In genomic region chr11:75384438-75385080, GRCh38 we compare ENCODE assay signal across 8 cellular contexts. TPM values are rescaled to one million over a fixed set of nuclear protein-coding genes. Genes with fewer than 3 reads are reported as not detected.
DNase-seq lines count a peak whose midpoint lies in the region; ATAC-seq and TF ChIP-seq lines count a peak whose summit lies in the region.

No MANE protein-coding gene starts in this region.

- in situ Hi-C loops in mammary epithelial cell (cut with MboI; ENCODE audit: low sequenced_read_pairs in 2 of 2), result loop anchor here (5.0 kb wide), 3 partner anchors 57 to 107 kb away; no protein-coding TSS in a partner anchor

- H3K4me2 ChIP-seq in mammary epithelial cell (ENCODE audit: insufficient read depth, low read depth, low read length), result no peak overlapping the region

- dilution Hi-C loops in mammary epithelial cell (cut with HindIII; ENCODE audit: low sequenced_read_pairs), result loop anchor here (5.0 kb wide), 1 partner anchor 53 kb away; no protein-coding TSS in a partner anchor

- H3K9ac ChIP-seq in mammary epithelial cell (ENCODE audit: insufficient read depth, low read length), result no peak overlapping the region

- 27% methylated on average over 21 of the region's 24 CpGs for WGBS in mammary epithelial cell (ENCODE audit: low coverage, missing lambda C conversion rate)

- ATAC-seq in activated CD4-positive, CD25-positive, alpha-beta regulatory T cell treated with anti-CD3 and anti-CD28 coated beads, Interleukin-2, amount 50 U/mL, for 24 hours, result peak; percentile 77 to 78
- no peak for ATAC-seq in GM21619 (IDR thresholded peaks at IDR 0.05; ENCODE audit: unreplicated experiment)

- intact Hi-C loops in mammary epithelial cell (cut with micrococcal nuclease), result loop anchor here (1.0 kb wide), 2 partner anchors 56 to 104 kb away; no protein-coding TSS in a partner anchor

- no peaks in the 10 kb centered on the region for H3K79me2 ChIP-seq in mammary epithelial cell (ENCODE audit: insufficient read depth, low read length)

- peak overlapping the region; percentile 48 for H2AFZ ChIP-seq in mammary epithelial cell (ENCODE audit: low read depth, low read length)

- no peak overlapping the region for H3K4me3 ChIP-seq in mammary epithelial cell (replicated peaks in 1 of 3; ENCODE audit: insufficient read depth in 1 of 3, low read depth in 2 of 3, low read length in 3 of 3)

- no TSS peak for BruUV-seq in mammary epithelial cell (replicated peaks; lab: Mats Ljungman, UMichigan)

- peaks cover 5% of the 10 kb centered on the region for H3K4me1 ChIP-seq in mammary epithelial cell (ENCODE audit: insufficient read depth, low read length)

- H3K36me3 ChIP-seq in mammary epithelial cell (ENCODE audit: insufficient read depth, low read length), result no peaks in the 10 kb centered on the region

- H4K20me1 ChIP-seq in mammary epithelial cell (ENCODE audit: insufficient read depth, low read length), result no peaks in the 10 kb centered on the region

- H3K9me3 ChIP-seq in mammary epithelial cell (replicated peaks; ENCODE audit: insufficient read depth, low read length), result no peaks in the 10 kb centered on the region

- DNase-seq in SIG-M5 treated with dmso at 0.1 percent for 504 hours (lab: John Stamatoyannopoulos, UW; ENCODE audit: unreplicated experiment), result peak; percentile 65
- no peak for DNase-seq in SIG-M5 (lab: John Stamatoyannopoulos, UW)
- peak; percentile 84 for DNase-seq in NCI-H2227 (lab: John Stamatoyannopoulos, UW; ENCODE audit: unreplicated experiment)
- DNase-seq in mammary epithelial cell, result peak; percentile 40
- peak; percentile 83 for DNase-seq in islet precursor cell
- peak; percentile 52 to 77 (median 63) for DNase-seq in stimulated activated CD4-positive, alpha-beta T cell treated with anti-CD3 and anti-CD28 coated beads, Interleukin-1b, Interleukin-23, amount 100 ng/mL, for 24 hours (ENCODE audit: low read depth in 4 of 4, low spot score in 1 of 4)

- H3K27me3 ChIP-seq in mammary epithelial cell (ENCODE audit: insufficient read depth, low read length), result no peaks in the 10 kb centered on the region

- TF ChIP-seq CTCF in mammary epithelial cell (conservative IDR thresholded peaks at IDR 0.05 in 1 of 2, IDR thresholded peaks at IDR 0.05 in 1 of 2; ENCODE audit: extremely low read depth in 1 of 2, insufficient read depth in 1 of 2, low read depth in 1 of 2, low read length in 2 of 2), result peak; percentile 79 to 99

- CTCF ChIA-PET in mammary epithelial cell (lab: Charles Lee; ENCODE audit: low non-redundant PET), result no interaction called here

- H3K27ac ChIP-seq in mammary epithelial cell (ENCODE audit: insufficient read depth, low read depth, low read length), result no peak overlapping the region

RNA-seq across cellular contexts. Expression of gene RPS3, which starts 14.8 kb away (rescaled TPM):
- 1,000 to 10,000 TPM; 1,423 to 2,367 TPM for total RNA-seq in mammary epithelial cell
- polyA plus RNA-seq in mammary epithelial cell, result 3,767 TPM
- 2,014 TPM for polyA minus RNA-seq in mammary epithelial cell

RNA-seq across cellular contexts. Expression of gene ARRB1, which starts 33.1 kb away (rescaled TPM):
- total RNA-seq in mammary epithelial cell, result 1 to 10 TPM; 3.9 to 5.3 TPM
- 5.4 TPM for polyA plus RNA-seq in mammary epithelial cell
- polyA minus RNA-seq in mammary epithelial cell, result 9.9 TPM

RNA-seq across cellular contexts. Expression of gene KLHL35, which starts 48.4 kb away (rescaled TPM):
- 1 to 10 TPM; 2.4 to 3.7 TPM for total RNA-seq in mammary epithelial cell
- 0.43 TPM for polyA plus RNA-seq in mammary epithelial cell
- not detected for polyA minus RNA-seq in mammary epithelial cell
